ENCODE assay signal across 13 cellular contexts in the genomic region with DNA sequence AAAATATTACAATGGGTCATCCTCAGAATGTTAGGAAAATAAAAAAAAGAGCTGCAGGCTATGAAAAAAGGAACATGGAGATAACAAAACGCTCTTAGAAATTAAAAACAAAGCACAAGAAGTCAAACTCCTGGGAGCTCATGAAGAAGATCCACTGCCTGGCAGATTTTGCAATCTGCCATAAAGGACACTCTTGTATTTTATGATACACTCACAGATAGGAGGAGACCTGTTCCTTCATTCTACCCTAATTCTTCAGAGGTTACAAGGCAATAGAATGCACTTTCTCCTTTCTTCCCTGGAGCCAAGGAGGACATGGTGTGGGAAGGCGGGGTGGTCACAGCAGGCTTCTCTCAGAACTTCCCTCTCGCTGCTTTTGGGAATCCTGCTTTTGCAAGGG. TPM values are rescaled to one million over a fixed set of nuclear protein-coding genes. Genes with fewer than 3 reads are reported as not detected.
DNase-seq lines count a peak whose midpoint lies in the region; ATAC-seq and TF ChIP-seq lines count a peak whose summit lies in the region.
"Had no signal": no experiment of that assay in that cellular context is flagged by ENCODE, and none has a peak within 500 bp of the region (broad histone marks: within the 10 kb centered on the region; RNA-seq: fewer than 3 reads in every experiment).

No MANE protein-coding gene starts in this region.

- H3K4ac ChIP-seq in neuronal stem cell (ENCODE audit: low read length), result no peak overlapping the region

- H4K20me1 ChIP-seq in neural progenitor cell (ENCODE audit: low read depth), result peaks cover 25% of the 10 kb centered on the region

- H3K27ac ChIP-seq in neural progenitor cell, result no peak overlapping the region
- no peak overlapping the region for H3K27ac ChIP-seq in neuronal stem cell (replicated peaks; ENCODE audit: low read length)
- H3K27ac ChIP-seq: 22Rv1 had no signal

- no peak overlapping the region for H2BK5ac ChIP-seq in neuronal stem cell (ENCODE audit: low read length)

- H3K9me3 ChIP-seq in neural progenitor cell (ENCODE audit: low read depth), result no peaks in the 10 kb centered on the region
- no peaks in the 10 kb centered on the region for H3K9me3 ChIP-seq in neuronal stem cell (replicated peaks in 1 of 2; ENCODE audit: control insufficient read depth in 2 of 2, insufficient read depth in 1 of 2, low read depth in 1 of 2, low read length in 2 of 2)
- H3K9me3 ChIP-seq: Caco-2 had no signal

- H3K36me3 Mint-ChIP-seq in natural killer cell, result no peaks in the 10 kb centered on the region
- no peaks in the 10 kb centered on the region for H3K36me3 Mint-ChIP-seq in natural killer cell treated with Interleukin-12 subunit alpha and Interleukin-12 subunit beta and Interleukin-15 and Interleukin-18, amount 100 ng/mL, for 72 hours
- H3K36me3 Mint-ChIP-seq in neural progenitor cell, result peaks cover 47% of the 10 kb centered on the region
- H3K36me3 Mint-ChIP-seq: CD14-positive monocyte; CD8-positive, alpha-beta T cell had no signal

- H2AK5ac ChIP-seq in neuronal stem cell (ENCODE audit: low read depth, low read length), result no peak overlapping the region

- H3K36me3 ChIP-seq in neural progenitor cell (no peaks in the 10 kb centered on the region), neuronal stem cell (replicated peaks in 1 of 2; ENCODE audit: control insufficient read depth in 2 of 2, insufficient read depth in 2 of 2, low read length in 2 of 2) (peaks cover 29 to 97% of the 10 kb centered on the region in 2 donors)

- no peak overlapping the region for H2BK120ac ChIP-seq in neuronal stem cell (ENCODE audit: low read depth, low read length)

- TF ChIP-seq CTCF in natural killer cell (IDR thresholded peaks at IDR 0.05) (no peak), neural progenitor cell (IDR thresholded peaks at IDR 0.05) (no peak)

- H3K27ac Mint-ChIP-seq in natural killer cell (no peak overlapping the region), neural progenitor cell (peak overlapping the region; percentile 67)
- no peak overlapping the region for H3K27ac Mint-ChIP-seq in natural killer cell treated with Interleukin-12 subunit alpha and Interleukin-12 subunit beta and Interleukin-15 and Interleukin-18, amount 100 ng/mL, for 72 hours
- H3K27ac Mint-ChIP-seq: CD14-positive monocyte; CD8-positive, alpha-beta T cell had no signal

- H4K8ac ChIP-seq in neuronal stem cell (ENCODE audit: low read depth, low read length), result no peak overlapping the region

- ATAC-seq in natural killer cell, result no peak
- ATAC-seq in natural killer cell treated with Interleukin-12 subunit alpha and Interleukin-12 subunit beta and Interleukin-15 and Interleukin-18, amount 100 ng/mL, for 72 hours, result no peak
- no peak for ATAC-seq in GM19397 (IDR thresholded peaks at IDR 0.05; ENCODE audit: unreplicated experiment)
- ATAC-seq: CD8-positive, alpha-beta T cell had no signal

- DNase-seq in natural killer cell (peak; percentile 1), epidermal melanocyte (ENCODE audit: insufficient read length, low spot score) (peak; percentile 48), neural progenitor cell (ENCODE audit: low spot score) (no peak), neuronal stem cell (ENCODE audit: low spot score) (no peak), ureter (ENCODE audit: low spot score) (no peak)
- no peak for DNase-seq in natural killer cell treated with Interleukin-12 subunit alpha and Interleukin-12 subunit beta and Interleukin-15 and Interleukin-18, amount 100 ng/mL, for 72 hours (ENCODE audit: low spot score)
- DNase-seq in stimulated activated CD4-positive, alpha-beta T cell treated with anti-CD3 and anti-CD28 coated beads, Interleukin-4, amount 100 ng/mL, for 1 hour, result no peak
- DNase-seq: Caco-2, DMS53 had no signal

- no peak overlapping the region for H3K14ac ChIP-seq in neuronal stem cell (ENCODE audit: low read length)

- H3K9ac ChIP-seq in neural progenitor cell, result no peak overlapping the region
- H3K9ac ChIP-seq in neuronal stem cell (ENCODE audit: low read depth, low read length, poor library complexity), result no peak overlapping the region

- no peak overlapping the region for H2BK15ac ChIP-seq in neuronal stem cell (ENCODE audit: low read length)

- H3K27me3 Mint-ChIP-seq in natural killer cell (ENCODE audit: low read depth in 2 of 2) (peaks cover 0 to 3% of the 10 kb centered on the region in 2 donors), neural progenitor cell (ENCODE audit: insufficient read depth, low read depth) (peaks cover 6% of the 10 kb centered on the region)
- H3K27me3 Mint-ChIP-seq in natural killer cell treated with Interleukin-12 subunit alpha and Interleukin-12 subunit beta and Interleukin-15 and Interleukin-18, amount 100 ng/mL, for 72 hours, result peaks cover 11 to 12% of the 10 kb centered on the region in 2 donors

- H3K27me3 ChIP-seq in neural progenitor cell, result no peaks in the 10 kb centered on the region
- H3K27me3 ChIP-seq in neuronal stem cell (ENCODE audit: control insufficient read depth in 3 of 3, insufficient read depth in 3 of 3, low read depth in 1 of 3, low read length in 3 of 3), result no peaks in the 10 kb centered on the region

- no peak overlapping the region for H3K23ac ChIP-seq in neuronal stem cell (ENCODE audit: low read depth, low read length, poor library complexity)

- no peak overlapping the region for H3K4me3 ChIP-seq in neural progenitor cell
- H3K4me3 ChIP-seq in neuronal stem cell (ENCODE audit: low read length in 2 of 2), result no peak overlapping the region

- intact Hi-C loops in natural killer cell (cut with micrococcal nuclease), result no loop called here

- H3K9me3 Mint-ChIP-seq in natural killer cell (no peaks in the 10 kb centered on the region), neural progenitor cell (no peaks in the 10 kb centered on the region)
- no peaks in the 10 kb centered on the region for H3K9me3 Mint-ChIP-seq in natural killer cell treated with Interleukin-12 subunit alpha and Interleukin-12 subunit beta and Interleukin-15 and Interleukin-18, amount 100 ng/mL, for 72 hours
- H3K9me3 Mint-ChIP-seq: CD8-positive, alpha-beta T cell had no signal

- no peaks in the 10 kb centered on the region for H3K4me1 Mint-ChIP-seq in natural killer cell
- no peaks in the 10 kb centered on the region for H3K4me1 Mint-ChIP-seq in natural killer cell treated with Interleukin-12 subunit alpha and Interleukin-12 subunit beta and Interleukin-15 and Interleukin-18, amount 100 ng/mL, for 72 hours (ENCODE audit: low read depth in 2 of 2)
- H3K4me1 Mint-ChIP-seq in neural progenitor cell, result peaks cover 15% of the 10 kb centered on the region
- H3K4me1 Mint-ChIP-seq: CD14-positive monocyte had no signal

- no peak overlapping the region for H2BK12ac ChIP-seq in neuronal stem cell (ENCODE audit: low read length)

- H3K4me1 ChIP-seq in neural progenitor cell (peaks cover 15% of the 10 kb centered on the region), neuronal stem cell (ENCODE audit: control insufficient read depth in 2 of 2, insufficient read depth in 1 of 2, low read depth in 1 of 2, low read length in 2 of 2) (peaks cover 0 to 13% of the 10 kb centered on the region in 2 donors)
- H3K4me1 ChIP-seq: Caco-2 had no signal

- no CpG with 5 or more reads among the region's 3 CpGs for WGBS in neuronal stem cell (ENCODE audit: extremely low coverage in 2 of 2, insufficient read length in 2 of 2, insufficient replicate concordance in 1 of 2), 2 donors

- H3K79me1 ChIP-seq in neuronal stem cell (ENCODE audit: low read depth, low read length), result peaks cover 3% of the 10 kb centered on the region

- H3K4me3 Mint-ChIP-seq in natural killer cell (no peak overlapping the region), neural progenitor cell (no peak overlapping the region)
- H3K4me3 Mint-ChIP-seq in natural killer cell treated with Interleukin-12 subunit alpha and Interleukin-12 subunit beta and Interleukin-15 and Interleukin-18, amount 100 ng/mL, for 72 hours, result no peak overlapping the region
- H3K4me3 Mint-ChIP-seq: CD14-positive monocyte; CD8-positive, alpha-beta T cell had no signal

- H3K18ac ChIP-seq in neuronal stem cell (ENCODE audit: low read length), result no peak overlapping the region

- no peak overlapping the region for H4K91ac ChIP-seq in neuronal stem cell (ENCODE audit: low read depth, low read length, poor library complexity)

- no peak overlapping the region for H3K4me2 ChIP-seq in neural progenitor cell
- H3K4me2 ChIP-seq in neuronal stem cell (ENCODE audit: insufficient read depth, low read length, poor library complexity, severe bottlenecking), result no peak overlapping the region

- H2AFZ ChIP-seq in neural progenitor cell (replicated peaks) (no peak overlapping the region), neuronal stem cell (ENCODE audit: low read length) (no peak overlapping the region)

- no peaks in the 10 kb centered on the region for H3F3A ChIP-seq in neural progenitor cell (ENCODE audit: low read depth)

- H3K79me2 ChIP-seq in neural progenitor cell (ENCODE audit: low read depth), result no peaks in the 10 kb centered on the region

RNA-seq across cellular contexts. Expression of a gene that starts 45.0 kb away (rescaled TPM):
- total RNA-seq in natural killer cell (not detected), neural progenitor cell (ENCODE audit: low replicate concordance) (21.1 and 26.5 TPM in 2 replicates), ureter (7.6 TPM)
- under 1 TPM; 0.05 to 0.42 TPM for total RNA-seq in natural killer cell treated with Interleukin-12 subunit alpha and Interleukin-12 subunit beta and Interleukin-15 and Interleukin-18, amount 100 ng/mL, for 72 hours
- 19.6 TPM for polyA plus RNA-seq in neuronal stem cell (2013, experiment 1 of 2)
- polyA plus RNA-seq in neuronal stem cell (2013, experiment 2 of 2), result 19.7 TPM
- total RNA-seq: CD8-positive, alpha-beta T cell had no signal
- polyA plus RNA-seq: CD14-positive monocyte had no signal

Comparison
In these comparisons a context has a peak if more than half of its experiments do, and no peak if none do; other contexts are left out.
1. DNase-seq: peak in natural killer cell (single experiment) and epidermal melanocyte (single experiment); none in natural killer cell treated with Interleukin-12 subunit alpha and Interleukin-12 subunit beta and Interleukin-15 and Interleukin-18, amount 100 ng/mL, for 72 hours (single experiment), neural progenitor cell (single experiment), neuronal stem cell (single experiment), stimulated activated CD4-positive, alpha-beta T cell treated with anti-CD3 and anti-CD28 coated beads, Interleukin-4, amount 100 ng/mL, for 1 hour (single experiment) and ureter (single experiment).